ENCODE assay signal across 1 cellular context in genomic region chr18:35616664-35617423, GRCh38.
TF ChIP-seq lines count a peak whose summit lies in the region.

No MANE protein-coding gene starts in this region.

TF ChIP-seq in K562, 482 proteins besides CTCF, POLR2A, EP300 and RAD21 (continued from another document):
- TF ChIP-seq EP400 (IDR thresholded peaks at IDR 0.05) (no peak), FOSL1 (tag; conservative IDR thresholded peaks at IDR 0.05) (peak; percentile 67), ZBTB40 (IDR thresholded peaks at IDR 0.05) (peak; percentile 98), ZBTB40 (CRISPR knock-in tag; IDR thresholded peaks at IDR 0.05) (peak; percentile 98), GABPA (tag; conservative IDR thresholded peaks at IDR 0.05; ENCODE audit: low read depth) (peak; percentile 57), VEZF1 (CRISPR knock-in tag; IDR thresholded peaks at IDR 0.05) (peak; percentile 66)
